Comparison of ENCODE assay signal across 14 cellular contexts in the genomic region with DNA sequence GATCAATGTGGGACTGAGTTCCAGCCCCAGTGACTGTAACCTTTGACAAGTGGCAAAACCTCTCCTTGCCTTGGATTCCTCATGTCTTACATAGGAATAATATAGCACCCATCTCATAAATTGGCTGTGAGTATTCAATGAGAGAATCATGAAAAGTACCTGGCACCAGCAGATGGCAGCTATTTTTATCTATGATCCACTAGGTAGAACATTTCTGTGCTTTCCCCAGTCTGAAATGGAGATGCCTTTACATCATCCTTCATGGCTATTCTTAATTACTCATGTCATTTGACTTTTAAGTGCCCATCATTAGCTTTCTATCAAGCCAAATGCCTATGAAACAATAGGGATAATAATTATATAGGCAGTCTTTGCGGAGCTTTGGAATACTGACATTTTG.
A peak's percentile ranks its signal among the peaks of the same experiment; 100 is the strongest.
DNase-seq lines count a peak whose midpoint lies in the region; ATAC-seq and TF ChIP-seq lines count a peak whose summit lies in the region.
"Had no signal": no experiment of that assay in that cellular context is flagged by ENCODE, and none has a peak within 500 bp of the region (broad histone marks: within the 10 kb centered on the region; RNA-seq: fewer than 3 reads in every experiment).

No MANE protein-coding gene starts in this region.

- intact Hi-C loops in esophagus muscularis mucosa (cut with DNase I) (no loop called here), aorta (cut with DNase I) (no loop called here)

- no peaks in the 10 kb centered on the region for H3K9me3 ChIP-seq in OCI-LY3 (ENCODE audit: insufficient read depth, low read length)
- H3K9me3 ChIP-seq in esophagus muscularis mucosa, result no peaks in the 10 kb centered on the region
- no peaks in the 10 kb centered on the region for H3K9me3 ChIP-seq in aorta (ENCODE audit: control insufficient read depth, low read length)
- H3K9me3 ChIP-seq: neutrophil, suprapubic skin had no signal

- no peaks in the 10 kb centered on the region for H3K79me2 ChIP-seq in OCI-LY3 (ENCODE audit: low read length)

- H3K27me3 Mint-ChIP-seq in endothelial cell (ENCODE audit: unreplicated experiment), result no peaks in the 10 kb centered on the region

- no peaks in the 10 kb centered on the region for H4K20me1 ChIP-seq in OCI-LY3 (ENCODE audit: insufficient read depth, low read length)

- no peak for TF ChIP-seq EP300 in esophagus muscularis mucosa (IDR thresholded peaks at IDR 0.05)

- no peak overlapping the region for H3K4me3 Mint-ChIP-seq in endothelial cell (ENCODE audit: unreplicated experiment)

- H3K4me2 ChIP-seq in OCI-LY3 (ENCODE audit: low read length), result peak overlapping the region; percentile 57; the same call in 1 of the 2 replicates

- H3K27ac ChIP-seq in OCI-LY3 (ENCODE audit: low read length) (no peak overlapping the region), esophagus muscularis mucosa (replicated peaks in 1 of 4) (peak overlapping the region; percentile 4 to 62 (median 51)), aorta (ENCODE audit: low read depth in 1 of 2, low read length in 2 of 2) (no peak overlapping the region)
- H3K27ac ChIP-seq: 22Rv1, neutrophil, suprapubic skin had no signal

- H3K4me3 ChIP-seq in OCI-LY3 (ENCODE audit: low read length), result no peak overlapping the region
- H3K4me3 ChIP-seq in esophagus muscularis mucosa, result no peak overlapping the region
- no peak overlapping the region for H3K4me3 ChIP-seq in aorta (ENCODE audit: low read length in 2 of 2)
- H3K4me3 ChIP-seq: suprapubic skin had no signal

- H3K27ac Mint-ChIP-seq in endothelial cell (ENCODE audit: unreplicated experiment), result no peak overlapping the region

- no peak for TF ChIP-seq POLR2A in esophagus muscularis mucosa (IDR thresholded peaks at IDR 0.05; ENCODE audit: low read depth)

- DNase-seq in DMS53 (lab: John Stamatoyannopoulos, UW), result peak; percentile 25
- DNase-seq in DMS53 treated with DMSO at 0.1 percent for 48 hours (lab: John Stamatoyannopoulos, UW; ENCODE audit: unreplicated experiment), result no peak
- no peak for DNase-seq in esophagus muscularis mucosa (ENCODE audit: extremely low spot score)
- peak; percentile 60 for DNase-seq in renal cortical epithelial cell (ENCODE audit: low read depth)
- DNase-seq in endothelial cell (ENCODE audit: low spot score), result no peak
- DNase-seq in aorta, result no peak
- DNase-seq in NCI-H446 treated with DMSO at 0.1 percent for 48 hours (lab: John Stamatoyannopoulos, UW), result no peak
- DNase-seq: activated CD4-positive, alpha-beta T cell treated with anti-CD3 and anti-CD28 coated beads for 1 hour; COR-L47; NCI-H1436 had no signal

- 96% methylated on average over 1 of the region's 1 CpG for WGBS in esophagus muscularis mucosa
- 80 to 88% methylated on average over 1 of the region's 1 CpG for WGBS in aorta, 2 donors

- TF ChIP-seq CTCF in OCI-LY3 (IDR thresholded peaks at IDR 0.05; ENCODE audit: low read depth, low read length) (peak; percentile 21; the same call in 1 of the 2 replicates), esophagus muscularis mucosa (IDR thresholded peaks at IDR 0.05) (no peak), endothelial cell (IDR thresholded peaks at IDR 0.05; ENCODE audit: unreplicated experiment) (no peak)

- no peak for ATAC-seq in aorta (ENCODE audit: low FRiP score)

- H3K4me1 Mint-ChIP-seq in endothelial cell (ENCODE audit: unreplicated experiment), result peaks cover 12% of the 10 kb centered on the region

- H3K36me3 Mint-ChIP-seq in endothelial cell (ENCODE audit: low read depth, unreplicated experiment), result no peaks in the 10 kb centered on the region

- 0 out of 2 replicates have a peak overlapping the region, but pooled peaks have one; percentile 59 for H2AFZ ChIP-seq in OCI-LY3 (ENCODE audit: low read depth, low read length)

- no peaks in the 10 kb centered on the region for H3K9me3 Mint-ChIP-seq in endothelial cell (ENCODE audit: unreplicated experiment)

- H3K4me1 ChIP-seq in OCI-LY3 (ENCODE audit: low read length) (peaks cover 44% of the 10 kb centered on the region), esophagus muscularis mucosa (peaks cover 19 to 38% (median 30%) of the 10 kb centered on the region in 4 donors), aorta (ENCODE audit: control insufficient read depth in 1 of 2, insufficient read depth in 2 of 2, low read length in 2 of 2) (peaks cover 4 to 8% of the 10 kb centered on the region in 2 donors)

- H3K27me3 ChIP-seq in OCI-LY3 (ENCODE audit: low read depth, low read length), result 0 out of 2 replicates have a peak, but pooled peaks cover 4% of the 10 kb centered on the region
- no peaks in the 10 kb centered on the region for H3K27me3 ChIP-seq in esophagus muscularis mucosa
- no peaks in the 10 kb centered on the region for H3K27me3 ChIP-seq in aorta (ENCODE audit: control insufficient read depth in 1 of 2, insufficient read depth in 2 of 2, low read length in 1 of 2)
- H3K27me3 ChIP-seq: neutrophil, suprapubic skin had no signal

- H3K36me3 ChIP-seq in OCI-LY3 (replicated peaks; ENCODE audit: low read depth, low read length) (no peaks in the 10 kb centered on the region), esophagus muscularis mucosa (no peaks in the 10 kb centered on the region), aorta (ENCODE audit: control insufficient read depth in 1 of 2, insufficient read depth in 2 of 2, low read length in 1 of 2) (no peaks in the 10 kb centered on the region)
- H3K36me3 ChIP-seq: neutrophil, suprapubic skin had no signal

- no peak overlapping the region for H3K9ac ChIP-seq in OCI-LY3 (ENCODE audit: low read length)

Comparison
In these comparisons a context has a peak if more than half of its experiments do, and no peak if none do; other contexts are left out.
1. DNase-seq: peak in DMS53 (single experiment) and renal cortical epithelial cell (single experiment); none in DMS53 treated with DMSO at 0.1 percent for 48 hours (single experiment), esophagus muscularis mucosa (single experiment), endothelial cell (single experiment), aorta (0 of 2) and NCI-H446 treated with DMSO at 0.1 percent for 48 hours (single experiment).
2. H3K27ac ChIP-seq: peak in esophagus muscularis mucosa (4 of 4); none in OCI-LY3 (single experiment) and aorta (0 of 2).